ENCODE assay signal across 8 cellular contexts in the genomic region with DNA sequence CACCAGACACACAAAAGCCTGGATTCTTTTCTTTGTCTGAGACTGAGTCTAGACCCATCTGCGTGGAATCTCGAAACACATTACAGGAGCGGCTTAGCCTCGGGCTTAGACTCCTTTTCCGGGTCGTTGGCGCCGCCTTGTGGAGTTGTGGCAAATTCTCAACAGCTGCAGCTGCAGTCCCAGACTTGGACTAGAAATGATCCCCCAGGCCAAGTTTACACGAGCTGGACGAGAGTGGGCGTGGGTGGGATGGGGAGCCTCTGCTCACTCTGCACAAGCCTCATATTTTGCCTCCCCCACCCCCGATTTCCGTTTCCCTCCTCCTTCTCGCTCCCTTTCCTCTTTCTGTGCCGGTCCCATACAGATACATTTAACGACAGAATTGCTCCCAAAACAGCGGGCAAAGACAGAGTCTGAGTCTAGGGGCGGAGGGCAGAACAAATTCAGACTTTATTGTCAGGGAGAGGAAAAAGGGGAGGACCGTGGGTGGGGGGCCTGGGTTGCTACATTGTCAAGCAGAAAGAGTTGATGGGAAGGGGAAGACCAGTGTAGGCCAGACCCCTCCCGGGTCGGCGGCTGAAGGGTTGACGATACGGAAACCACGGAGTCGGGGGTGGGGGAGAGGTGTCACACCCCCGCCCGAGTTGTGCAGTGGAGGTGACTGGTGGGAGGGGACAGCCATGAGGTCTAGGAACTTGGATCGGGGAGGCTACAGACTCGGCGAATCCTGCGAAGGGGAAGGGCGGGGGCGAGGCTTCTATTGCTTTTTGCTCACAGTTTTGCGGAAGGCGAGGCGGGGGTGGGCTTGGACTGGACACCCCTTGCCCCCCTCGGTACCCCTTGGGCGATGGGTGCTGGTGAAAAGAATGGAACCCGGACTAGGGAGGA. TPM values are rescaled to one million over a fixed set of nuclear protein-coding genes. Genes with fewer than 3 reads are reported as not detected.
DNase-seq lines count a peak whose midpoint lies in the region; ATAC-seq and TF ChIP-seq lines count a peak whose summit lies in the region.

No MANE protein-coding gene starts in this region.

- peaks cover 0 to 3% of the 10 kb centered on the region in 2 donors for H3K27me3 Mint-ChIP-seq in CD4-positive, alpha-beta memory T cell

- H3K27ac Mint-ChIP-seq in CD4-positive, alpha-beta memory T cell, result peak overlapping the region; percentile 30 to 86 (median 79)

- no peaks in the 10 kb centered on the region for H3K9me3 ChIP-seq in CD4-positive, alpha-beta memory T cell (ENCODE audit: control insufficient read depth in 1 of 2, low read length in 2 of 2)
- H3K9me3 ChIP-seq in HUES6 (ENCODE audit: control insufficient read depth, insufficient read depth, low read depth, low read length) (no peaks in the 10 kb centered on the region), OCI-LY1 (ENCODE audit: low read length) (no peaks in the 10 kb centered on the region)

- no peaks in the 10 kb centered on the region for H3F3A ChIP-seq in OCI-LY1 (ENCODE audit: insufficient read depth, low read length)

- DNase-seq in CD4-positive, alpha-beta memory T cell, result peak; percentile 81 to 88 (median 84)
- DNase-seq in activated T-cell treated with anti-CD3 and anti-CD28 coated beads for 24 hours (ENCODE audit: low read depth) (peak; percentile 84), myocyte (ENCODE audit: low read depth) (peak; percentile 92)
- DNase-seq in stimulated activated CD8-positive, alpha-beta memory T cell treated with anti-CD3 and anti-CD28 coated beads, Interleukin-7, amount 100 ng/mL, for 1 hour (ENCODE audit: low read depth in 2 of 2), result peak; percentile 82 to 85

- intact Hi-C loops in CD4-positive, alpha-beta memory T cell (cut with micrococcal nuclease), result loop anchor here (1.0 to 2.0 kb wide), 7 partner anchors 10 to 155 kb away; partner anchors contain the start of gene COPZ1

- ATAC-seq in GM19463 (IDR thresholded peaks at IDR 0.05; ENCODE audit: unreplicated experiment), result peak; percentile 75
- ATAC-seq in esophagus mucosa, result peak; percentile 74

- H3K4me1 ChIP-seq in CD4-positive, alpha-beta memory T cell (ENCODE audit: insufficient read depth, low read length), result peaks cover 33% of the 10 kb centered on the region
- peaks cover 24% of the 10 kb centered on the region; the same call in 1 of the 2 replicates for H3K4me1 ChIP-seq in HUES6 (ENCODE audit: control insufficient read depth, insufficient read depth, low read length)
- peaks cover 26% of the 10 kb centered on the region for H3K4me1 ChIP-seq in OCI-LY1 (ENCODE audit: insufficient read depth, low read length, severe bottlenecking)

- peak overlapping the region; percentile 63 to 90 (median 76) for H3K4me3 Mint-ChIP-seq in CD4-positive, alpha-beta memory T cell

- H3K9ac ChIP-seq in HUES6 (ENCODE audit: low read length), result peak overlapping the region; percentile 17
- H3K9ac ChIP-seq in OCI-LY1 (ENCODE audit: low read length), result peak overlapping the region; percentile 42; the same call in 1 of the 2 replicates

- H3K27ac ChIP-seq in CD4-positive, alpha-beta memory T cell (ENCODE audit: low read depth, low read length), result peak overlapping the region; percentile 37
- H3K27ac ChIP-seq in HUES6 (ENCODE audit: low read depth, low read length) (no peak overlapping the region), OCI-LY1 (ENCODE audit: low read depth, low read length, poor library complexity, severe bottlenecking) (no peak overlapping the region)

- no peaks in the 10 kb centered on the region for H3K9me2 ChIP-seq in OCI-LY1 (ENCODE audit: low read depth, low read length)

- H3K36me3 ChIP-seq in CD4-positive, alpha-beta memory T cell (ENCODE audit: insufficient read depth, low read length), result no peaks in the 10 kb centered on the region
- H3K36me3 ChIP-seq in HUES6 (ENCODE audit: control insufficient read depth, insufficient read depth, low read length) (peaks cover 13% of the 10 kb centered on the region; the same call in 1 of the 2 replicates), OCI-LY1 (ENCODE audit: insufficient read depth, low read length) (no peaks in the 10 kb centered on the region)

- POLR2A ChIA-PET in CD4-positive, alpha-beta memory T cell (lab: Charles Lee; ENCODE audit: partially characterized antibody), result interaction anchor here (0.6 to 2.4 kb wide), 15 partner anchors 10 to 614 kb away, joined by 3 to 17 read pairs (median 4); partner anchors contain the start of genes CBX5 and HNRNPA1

- no peaks in the 10 kb centered on the region for H3K36me3 Mint-ChIP-seq in CD4-positive, alpha-beta memory T cell

- H4K20me1 ChIP-seq in OCI-LY1 (ENCODE audit: insufficient read depth, low read length), result no peaks in the 10 kb centered on the region

- no peak overlapping the region for H2AFZ ChIP-seq in OCI-LY1 (ENCODE audit: low read length)

- H3K27me3 ChIP-seq in CD4-positive, alpha-beta memory T cell (ENCODE audit: insufficient read depth, low read length), result no peaks in the 10 kb centered on the region
- H3K27me3 ChIP-seq in HUES6 (ENCODE audit: control insufficient read depth, insufficient read depth, low read length) (peaks cover 26% of the 10 kb centered on the region), OCI-LY1 (ENCODE audit: insufficient read depth, low read length) (no peaks in the 10 kb centered on the region; the same call in 1 of the 2 replicates)

- CTCF ChIA-PET in CD4-positive, alpha-beta memory T cell (lab: Charles Lee; ENCODE audit: partially characterized antibody), result interaction anchor here (0.6 to 4.5 kb wide), 34 partner anchors 10 to 154 kb away, joined by 3 to 71 read pairs (median 4); partner anchors contain the start of gene COPZ1

- H3K4me2 ChIP-seq in OCI-LY1 (ENCODE audit: low read length), result peak overlapping the region; percentile 90

- H3K4me1 Mint-ChIP-seq in CD4-positive, alpha-beta memory T cell, result peaks cover 20 to 50% (median 31%) of the 10 kb centered on the region in 4 donors

- H3K4me3 ChIP-seq in CD4-positive, alpha-beta memory T cell (ENCODE audit: low read length in 2 of 2), result peak overlapping the region in 1 of 2 donors; percentile 27
- H3K4me3 ChIP-seq in HUES6 (ENCODE audit: low read depth, low read length) (peak overlapping the region; percentile 53), OCI-LY1 (ENCODE audit: low read depth, low read length, poor library complexity, severe bottlenecking) (peak overlapping the region; percentile 55)

- no peaks in the 10 kb centered on the region for H3K79me2 ChIP-seq in OCI-LY1 (ENCODE audit: insufficient read depth, low read length)

- peak; percentile 91 for TF ChIP-seq CTCF in OCI-LY1 (IDR thresholded peaks at IDR 0.05; ENCODE audit: low read length)

- no peaks in the 10 kb centered on the region for H3K9me3 Mint-ChIP-seq in CD4-positive, alpha-beta memory T cell

RNA-seq across cellular contexts. Expression of gene GPR84, which starts 4.7 kb away (rescaled TPM):
- total RNA-seq in CD4-positive, alpha-beta memory T cell, result under 1 TPM in 1 of 2 experiments, not detected in 1; 0.36 TPM
- polyA plus RNA-seq in CD4-positive, alpha-beta memory T cell, result not detected
- total RNA-seq in esophagus mucosa, result 0.16 TPM
- not detected in 2 replicates for total RNA-seq in myocyte
- polyA plus RNA-seq in myocyte (2012), result not detected

RNA-seq across cellular contexts. Expression of gene ZNF385A, which starts 15.6 kb away (rescaled TPM):
- 1 to 10 TPM; 1.8 to 2.1 TPM for total RNA-seq in CD4-positive, alpha-beta memory T cell
- polyA plus RNA-seq in CD4-positive, alpha-beta memory T cell, result not detected
- total RNA-seq in esophagus mucosa (52.2 TPM), myocyte (2.3 and 4.1 TPM in 2 replicates)
- polyA plus RNA-seq in myocyte (2012), result 3.6 TPM

RNA-seq across cellular contexts. Expression of gene COPZ1, which starts 44.0 kb away (rescaled TPM):
- total RNA-seq in CD4-positive, alpha-beta memory T cell, result 10 to 100 TPM; 81.6 to 92.0 TPM
- 100 to 1,000 TPM; 149 to 200 TPM for polyA plus RNA-seq in CD4-positive, alpha-beta memory T cell
- 111 TPM for total RNA-seq in esophagus mucosa
- 228 and 256 TPM in 2 replicates for total RNA-seq in myocyte
- 259 TPM for polyA plus RNA-seq in myocyte (2012)

RNA-seq across cellular contexts. Expression of gene ITGA5, which starts 50.1 kb away (rescaled TPM):
- 100 to 1,000 TPM; 158 to 162 TPM for total RNA-seq in CD4-positive, alpha-beta memory T cell
- 10 to 100 TPM; 28.8 to 64.7 TPM for polyA plus RNA-seq in CD4-positive, alpha-beta memory T cell
- total RNA-seq in esophagus mucosa, result 12.8 TPM
- 156 and 221 TPM in 2 replicates for total RNA-seq in myocyte
- polyA plus RNA-seq in myocyte (2012), result 195 TPM

Comparison
In these comparisons a context has a peak if more than half of its experiments do, and no peak if none do; other contexts are left out.
1. RNA of gene ZNF385A, which starts 15.6 kb away (total RNA-seq): 52.2 TPM in esophagus mucosa (single experiment); 2.3 to 4.1 TPM in myocyte and 1.8 to 2.1 TPM in CD4-positive, alpha-beta memory T cell; every median in the first group is over 10 times any median in the second.
2. Peak in every context shown above with its lines, with median percentiles within 50 percentile points of each other: DNase-seq.